ENCODE assay signal across 8 cellular contexts in genomic region chr14:101843665-101844064, GRCh38.
DNase-seq lines count a peak whose midpoint lies in the region; ATAC-seq and TF ChIP-seq lines count a peak whose summit lies in the region.

No MANE protein-coding gene starts in this region.

- H3K27ac Mint-ChIP-seq in activated T-cell treated with anti-CD3 and anti-CD28 coated beads, Interleukin-2, amount 50 U/mL, for 24 hours = peak overlapping the region; percentile 92

- no peaks in the 10 kb centered on the region for H3K27me3 Mint-ChIP-seq in activated T-cell treated with anti-CD3 and anti-CD28 coated beads, Interleukin-2, amount 50 U/mL, for 24 hours

- H3K4me3 Mint-ChIP-seq in activated T-cell treated with anti-CD3 and anti-CD28 coated beads, Interleukin-2, amount 50 U/mL, for 24 hours = peak overlapping the region; percentile 39

- no peaks in the 10 kb centered on the region for H3K9me3 ChIP-seq in BE2C

- no peaks in the 10 kb centered on the region for H3K9me3 Mint-ChIP-seq in activated T-cell treated with anti-CD3 and anti-CD28 coated beads, Interleukin-2, amount 50 U/mL, for 24 hours

- peaks cover 56% of the 10 kb centered on the region for H3K4me1 ChIP-seq in BE2C

- H3K27me3 ChIP-seq in BE2C (no peaks in the 10 kb centered on the region), kidney epithelial cell (ENCODE audit: control insufficient read depth, insufficient read depth, low read length) (no peaks in the 10 kb centered on the region)

- peaks cover 93% of the 10 kb centered on the region for H3K4me1 Mint-ChIP-seq in activated T-cell treated with anti-CD3 and anti-CD28 coated beads, Interleukin-2, amount 50 U/mL, for 24 hours (ENCODE audit: low read depth)

- TF ChIP-seq CTCF in BE2C (IDR thresholded peaks at IDR 0.05; ENCODE audit: low read depth, low read length) (peak; percentile 34), kidney epithelial cell (IDR thresholded peaks at IDR 0.05; ENCODE audit: insufficient read depth, low read length, poor library complexity, severe bottlenecking) (peak; percentile 17)

- H3K4me3 ChIP-seq in BE2C (ENCODE audit: low read depth, low read length) (no peak overlapping the region), kidney epithelial cell (ENCODE audit: low read depth, low read length) (no peak overlapping the region)

- H3K36me3 ChIP-seq in BE2C (peaks cover 24% of the 10 kb centered on the region), kidney epithelial cell (ENCODE audit: control insufficient read depth, insufficient read depth, low read length) (no peaks in the 10 kb centered on the region)

- peaks cover 66% of the 10 kb centered on the region for H3K36me3 Mint-ChIP-seq in activated T-cell treated with anti-CD3 and anti-CD28 coated beads, Interleukin-2, amount 50 U/mL, for 24 hours (ENCODE audit: low read depth)

- ATAC-seq in GM19438 (IDR thresholded peaks at IDR 0.05; ENCODE audit: low read depth, unreplicated experiment) = peak; percentile 50

- DNase-seq in BE2C = no peak
- peak; percentile 10 for DNase-seq in HT1080 (ENCODE audit: low read depth)
- DNase-seq in activated T-cell treated with anti-CD3 and anti-CD28 coated beads, Interleukin-2, amount 50 U/mL, for 24 hours = peak; percentile 58
- DNase-seq in kidney epithelial cell (ENCODE audit: low read depth) = no peak
- no peak for DNase-seq in AG20443 (ENCODE audit: low spot score)
- no peak for DNase-seq in cerebellar nuclear complex (lab: John Stamatoyannopoulos, UW)
- DNase-seq in effector CD8-positive, alpha-beta T cell (lab: John Stamatoyannopoulos, UW) = no peak

Comparison
In these comparisons a context has a peak if more than half of its experiments do, and no peak if none do; other contexts are left out.
1. DNase-seq: peak in HT1080 (single experiment) and activated T-cell treated with anti-CD3 and anti-CD28 coated beads, Interleukin-2, amount 50 U/mL, for 24 hours (single experiment); none in BE2C (single experiment), kidney epithelial cell (single experiment), AG20443 (single experiment), cerebellar nuclear complex (0 of 2) and effector CD8-positive, alpha-beta T cell (single experiment).